Comparison of ENCODE assay signal across 8 cellular contexts in genomic region chr15:63188937-63189871, GRCh38. TPM values are rescaled to one million over a fixed set of nuclear protein-coding genes. Genes with fewer than 3 reads are reported as not detected.
DNase-seq lines count a peak whose midpoint lies in the region; ATAC-seq and TF ChIP-seq lines count a peak whose summit lies in the region.

Gene RAB8B (plus strand): TSS chr15:63189606. CDS start chr15:63189625, 19 bp downstream.

- H3K4me1 Mint-ChIP-seq in immature natural killer cell: peaks cover 55% of the 10 kb centered on the region in 2 donors

- peaks cover 7 to 15% (median 10%) of the 10 kb centered on the region in 3 donors for H3K27me3 Mint-ChIP-seq in immature natural killer cell (ENCODE audit: low read depth in 3 of 3)

- no peak for TF ChIP-seq CTCF in AG09309 (IDR thresholded peaks at IDR 0.05; ENCODE audit: control insufficient read depth, insufficient read depth, low read depth, low read length, missing control alignments)

- peak within 1 kb of the TSS; percentile 96 to 98 (median 97) for H3K4me3 Mint-ChIP-seq in immature natural killer cell

- DNase-seq in AG09309 (ENCODE audit: low read depth) (peak; percentile 68), NCI-H345 (lab: John Stamatoyannopoulos, UW) (peak; percentile 93), caudate nucleus (lab: John Stamatoyannopoulos, UW) (peak; percentile 64 to 99 (median 96)), immature natural killer cell (peak; percentile 92), smooth muscle cell of the brain vasculature (ENCODE audit: low read depth, low spot score) (peak; percentile 91)
- DNase-seq in activated CD4-positive, CD25-positive, alpha-beta regulatory T cell (lab: John Stamatoyannopoulos, UW): peak; percentile 97 to 98 (median 98)

- peaks cover 0 to 1% (median 0%) of the 10 kb centered on the region in 6 donors for H3K9me3 Mint-ChIP-seq in immature natural killer cell

- peak within 1 kb of the TSS; percentile 67 for H3K4me3 ChIP-seq in AG09309 (ENCODE audit: control insufficient read depth, low read depth, low read length)

- H3K36me3 Mint-ChIP-seq in immature natural killer cell: no peaks in the 10 kb centered on the region

- H3K27ac Mint-ChIP-seq in immature natural killer cell: peak within 1 kb of the TSS; percentile 97 to 99 (median 98)

- peak; percentile 86 for ATAC-seq in GM18909 (IDR thresholded peaks at IDR 0.05; ENCODE audit: poor library complexity, unreplicated experiment)
- peak; percentile 87 for ATAC-seq in HG03175 (IDR thresholded peaks at IDR 0.05; ENCODE audit: unreplicated experiment)

- H3K27ac ChIP-seq in caudate nucleus (ENCODE audit: low read depth, low read length): peak within 1 kb of the TSS; percentile 81

RNA-seq across cellular contexts. Expression of gene RAB8B, which starts in this region (rescaled TPM):
- polyA plus RNA-seq in immature natural killer cell: 100 to 1,000 TPM in 1 of 3 donors, 10 to 100 TPM in 2; 64.6 to 123 (median 79.7) TPM

Comparison
In these comparisons a context has a peak if more than half of its experiments do, and no peak if none do; other contexts are left out.
1. Peak in every context shown above with its lines: DNase-seq, ATAC-seq, H3K4me3 ChIP-seq and H3K27ac ChIP-seq.